21 cellular contexts compared by ENCODE assay signal in genomic region chr7:43952028-43952427, GRCh38. TPM values are rescaled to one million over a fixed set of nuclear protein-coding genes. Genes with fewer than 3 reads are reported as not detected.
DNase-seq lines count a peak whose midpoint lies in the region; FAIRE-seq lines count a peak whose summit lies in the region.
"Had no signal": no experiment of that assay in that cellular context is flagged by ENCODE, and none has a peak within 500 bp of the region (broad histone marks: within the 10 kb centered on the region; RNA-seq: fewer than 3 reads in every experiment).

No MANE protein-coding gene starts in this region.

- H3K27ac ChIP-seq in angular gyrus (ENCODE audit: low read depth, low read length) = peak overlapping the region; percentile 90
- peak overlapping the region; percentile 20 for H3K27ac ChIP-seq in layer of hippocampus (ENCODE audit: low read depth, low read length)
- peak overlapping the region; percentile 75 for H3K27ac ChIP-seq in temporal lobe (ENCODE audit: low read depth, low read length)
- H3K27ac ChIP-seq: A549, C4-2B, GM23248 had no signal

- FAIRE-seq in urothelium cell line (lab: Jason Lieb, UNC) = no peak
- FAIRE-seq: A549, D721Med, GM12878, GM18507, H54, HepG2, HTR-8/SVneo had no signal

- no peaks in the 10 kb centered on the region for H3K27me3 ChIP-seq in layer of hippocampus (ENCODE audit: control insufficient read depth, insufficient read depth, low read length)
- H3K27me3 ChIP-seq: BE2C had no signal

- peak; percentile 8 for DNase-seq in LHCN-M2 (ENCODE audit: low read depth)
- DNase-seq in DMS79 (lab: John Stamatoyannopoulos, UW) = no peak
- DNase-seq in urothelium cell line (ENCODE audit: low spot score) = no peak
- DNase-seq: BE2C; CD8-positive, alpha-beta T cell; COR-L47; DMS53; GM23248 had no signal

RNA-seq across cellular contexts. Expression of gene UBE2D4, which starts 25.8 kb away (rescaled TPM):
- total RNA-seq in LHCN-M2 (2014; rRNA removed) = 16.2 and 22.2 TPM in 2 replicates
- 22.9 TPM for polyA plus RNA-seq in LHCN-M2 (2012)
- total RNA-seq in temporal lobe = 10.6 TPM

RNA-seq across cellular contexts. Expression of gene URGCP, which starts 45.6 kb away (rescaled TPM):
- 30.8 and 32.0 TPM in 2 replicates for total RNA-seq in LHCN-M2 (2014; rRNA removed)
- polyA plus RNA-seq in LHCN-M2 (2012) = 22.8 TPM
- 29.0 TPM for total RNA-seq in temporal lobe

RNA-seq across cellular contexts. Expression of gene SPDYE1, which starts 45.7 kb away (rescaled TPM):
- total RNA-seq in LHCN-M2 (2014; rRNA removed) (not detected in 2 replicates), temporal lobe (not detected)
- polyA plus RNA-seq in LHCN-M2 (2012) = 0.16 TPM
- total RNA-seq: CD8-positive, alpha-beta T cell; Daoy; GM23248; HepG2 had no signal
- polyA plus RNA-seq: A549, AG04450, HepG2 had no signal

Comparison
In these comparisons a context has a peak if more than half of its experiments do, and no peak if none do; other contexts are left out.
1. H3K27ac ChIP-seq: peak in every context shown above with its lines; median percentile 90 in angular gyrus; 75 in temporal lobe; 20 in layer of hippocampus.